8 cellular contexts compared by ENCODE assay signal in genomic region chr3:110615454-110615853, GRCh38.
"Had no signal": no experiment of that assay in that cellular context is flagged by ENCODE, and none has a peak within 500 bp of the region (broad histone marks: within the 10 kb centered on the region; RNA-seq: fewer than 3 reads in every experiment).

No MANE protein-coding gene starts in this region.

- H3K36me3 Mint-ChIP-seq: IgD-negative memory B cell had no signal

- H3K9me3 Mint-ChIP-seq: GM23338, H9, HFFc6 had no signal

- H3K4me3 Mint-ChIP-seq: GM23338, H9, HFFc6, IgD-negative memory B cell had no signal

- H3K27me3 Mint-ChIP-seq: IgD-negative memory B cell had no signal

- DNase-seq: H9, HCEC 1CT, HFFc6, KBM-7 had no signal

- H3K4me1 Mint-ChIP-seq: GM23338, H9, IgD-negative memory B cell had no signal

- H2AFZ ChIP-seq: GM23338 had no signal

- ATAC-seq: GM23338 had no signal

- FAIRE-seq: H1, H54 had no signal

- H3K4me3 ChIP-seq: GM23338 had no signal

- H3K4me2 ChIP-seq: GM23338 had no signal

- H3K27ac Mint-ChIP-seq: GM23338, H9, HFFc6 had no signal
